Comparison of ENCODE assay signal across 12 cellular contexts in genomic region chr19:38281820-38282566, GRCh38. TPM values are rescaled to one million over a fixed set of nuclear protein-coding genes. Genes with fewer than 3 reads are reported as not detected.
DNase-seq lines count a peak whose midpoint lies in the region; ATAC-seq and TF ChIP-seq lines count a peak whose summit lies in the region.
"Had no signal": no experiment of that assay in that cellular context is flagged by ENCODE, and none has a peak within 500 bp of the region (broad histone marks: within the 10 kb centered on the region; RNA-seq: fewer than 3 reads in every experiment).

No MANE protein-coding gene starts in this region.

- peaks cover 29 to 93% (median 69%) of the 10 kb centered on the region in 6 donors for H3K4me1 ChIP-seq in spleen

- DNase-seq in activated CD8-positive, alpha-beta memory T cell treated with anti-CD3 and anti-CD28 coated beads, Interleukin-2, amount 10 ng/mL, durations not matched to agents 7 days and 5 days, result no peak
- DNase-seq in activated CD8-positive, alpha-beta memory T cell treated with anti-CD3 and anti-CD28 coated beads, Interleukin-2, amount 50 U/mL, for 4 hours, result no peak
- DNase-seq in WTC11 (ENCODE audit: low spot score), result no peak
- DNase-seq in spleen, result no peak
- no peak for DNase-seq in ACHN
- DNase-seq: activated CD4-positive, alpha-beta T cell treated with anti-CD3 and anti-CD28 coated beads, Interleukin-2, amount 50 U/mL, for 1 hour; DMS79; foreskin keratinocyte; MM.1S; NCI-H526 treated with DMSO at 0.1 percent for 48 hours; SJCRH30 had no signal

- H3K36me3 ChIP-seq in spleen, result peaks cover 0 to 47% (median 0%) of the 10 kb centered on the region in 6 donors
- H3K36me3 ChIP-seq: SJCRH30 had no signal

- peak overlapping the region; percentile 20 for H3K27ac Mint-ChIP-seq in activated CD8-positive, alpha-beta memory T cell treated with anti-CD3 and anti-CD28 coated beads, Interleukin-2, amount 10 ng/mL, durations not matched to agents 7 days and 5 days
- H3K27ac Mint-ChIP-seq in WTC11, result peak overlapping the region; percentile 64

- H3K4me1 Mint-ChIP-seq in activated CD8-positive, alpha-beta memory T cell treated with anti-CD3 and anti-CD28 coated beads, Interleukin-2, amount 10 ng/mL, durations not matched to agents 7 days and 5 days, result peaks cover 14% of the 10 kb centered on the region
- H3K4me1 Mint-ChIP-seq in WTC11, result 0 out of 2 replicates have a peak, but pooled peaks cover 4% of the 10 kb centered on the region

- no peaks in the 10 kb centered on the region for H3K36me3 Mint-ChIP-seq in activated CD8-positive, alpha-beta memory T cell treated with anti-CD3 and anti-CD28 coated beads, Interleukin-2, amount 10 ng/mL, durations not matched to agents 7 days and 5 days
- peaks cover 28% of the 10 kb centered on the region for H3K36me3 Mint-ChIP-seq in WTC11

- WGBS in spleen, 5 donors, result 65 to 74% (median 73%) methylated on average over 7 of the region's 7 CpGs

- in situ Hi-C loops in ACHN (cut with HindIII; ENCODE audit: low pct_ligation_motif_present, low pct_unique_long_range_greater_than_20kb, low sequenced_read_pairs), result no loop called here

- CTCF ChIA-PET in activated CD8-positive, alpha-beta memory T cell treated with anti-CD3 and anti-CD28 coated beads, Interleukin-2, amount 10 ng/mL, durations not matched to agents 7 days and 5 days (lab: Charles Lee), result interaction anchor here (1.0 kb wide), 1 partner anchor 80 kb away, joined by 3 read pairs; no protein-coding TSS in a partner anchor
- CTCF ChIA-PET in WTC11 (lab: Charles Lee), result interaction anchor here (1.3 kb wide), 1 partner anchor 38 kb away, joined by 8 read pairs; no protein-coding TSS in a partner anchor

- no peaks in the 10 kb centered on the region for H3K27me3 ChIP-seq in spleen (replicated peaks in 1 of 7)
- H3K27me3 ChIP-seq: foreskin keratinocyte, SJCRH30 had no signal

- H3K4me3 Mint-ChIP-seq in activated CD8-positive, alpha-beta memory T cell treated with anti-CD3 and anti-CD28 coated beads, Interleukin-2, amount 10 ng/mL, durations not matched to agents 7 days and 5 days, result no peak overlapping the region
- no peak overlapping the region for H3K4me3 Mint-ChIP-seq in WTC11

- intact Hi-C loops in spleen (cut with DNase I; ENCODE audit: low total_unique reads), result no loop called here

- peak overlapping the region in 7 of 8 donors; percentile 16 to 82 (median 76) for H3K27ac ChIP-seq in spleen
- H3K27ac ChIP-seq: foreskin keratinocyte, SJCRH30 had no signal

- TF ChIP-seq CTCF in WTC11 (IDR thresholded peaks at IDR 0.05) (no peak), spleen (IDR thresholded peaks at IDR 0.05 in 8 of 11, conservative IDR thresholded peaks at IDR 0.05 in 3 of 11) (no peak)

- no peak for TF ChIP-seq POLR2A in spleen (IDR thresholded peaks at IDR 0.05)

- H3K9me3 ChIP-seq in spleen, result no peaks in the 10 kb centered on the region
- H3K9me3 ChIP-seq: SJCRH30 had no signal

- peak; percentile 23 for ATAC-seq in activated CD8-positive, alpha-beta memory T cell treated with anti-CD3 and anti-CD28 coated beads, Interleukin-2, amount 10 ng/mL, durations not matched to agents 7 days and 5 days
- ATAC-seq in WTC11, result no peak
- ATAC-seq in activated CD4-positive, CD25-positive, alpha-beta regulatory T cell treated with anti-CD3 and anti-CD28 coated beads, Interleukin-2, amount 50 U/mL, for 24 hours, result no peak
- ATAC-seq: foreskin keratinocyte had no signal

- POLR2A ChIA-PET in WTC11 (lab: Charles Lee), result interaction anchor here (1.0 kb wide), 1 partner anchor 81 kb away, joined by 7 read pairs; no protein-coding TSS in a partner anchor

- no peak overlapping the region for H3K4me3 ChIP-seq in spleen
- H3K4me3 ChIP-seq: SJCRH30 had no signal

- H3K9me3 Mint-ChIP-seq in activated CD8-positive, alpha-beta memory T cell treated with anti-CD3 and anti-CD28 coated beads, Interleukin-2, amount 10 ng/mL, durations not matched to agents 7 days and 5 days (ENCODE audit: low read depth), result no peaks in the 10 kb centered on the region
- no peaks in the 10 kb centered on the region for H3K9me3 Mint-ChIP-seq in WTC11

- no peaks in the 10 kb centered on the region for H3K27me3 Mint-ChIP-seq in activated CD8-positive, alpha-beta memory T cell treated with anti-CD3 and anti-CD28 coated beads, Interleukin-2, amount 10 ng/mL, durations not matched to agents 7 days and 5 days
- H3K27me3 Mint-ChIP-seq in WTC11 (ENCODE audit: low read depth), result no peaks in the 10 kb centered on the region

TF ChIP-seq in WTC11, 78 proteins besides CTCF, POLR2A, EP300 and RAD21:
- no peak for TF ChIP-seq IRF2 (CRISPR knock-in tag; IDR thresholded peaks at IDR 0.05; ENCODE audit: borderline replicate concordance, low read depth)
TF ChIP-seq in WTC11: peak in this region for 0.

RNA-seq across cellular contexts. Expression of gene SPINT2, which starts 17.6 kb away (rescaled TPM):
- 10 to 100 TPM in 1 of 2 experiments, 1 to 10 TPM in 1; 9.3 to 15.6 TPM for total RNA-seq in activated CD8-positive, alpha-beta memory T cell treated with anti-CD3 and anti-CD28 coated beads, Interleukin-2, amount 10 ng/mL, durations not matched to agents 7 days and 5 days
- total RNA-seq in WTC11 (2021) (335 to 400 TPM (median 358 TPM) in 3 replicates), spleen (10 to 100 TPM; 41.2 to 87.8 (median 59.5) TPM)
- 10 to 100 TPM; 63.2 to 82.9 (median 65.6) TPM for polyA plus RNA-seq in spleen

RNA-seq across cellular contexts. Expression of gene C19orf33, which starts 22.1 kb away (rescaled TPM):
- total RNA-seq in activated CD8-positive, alpha-beta memory T cell treated with anti-CD3 and anti-CD28 coated beads, Interleukin-2, amount 10 ng/mL, durations not matched to agents 7 days and 5 days, result not detected
- total RNA-seq in WTC11 (2021) (16.1 to 22.3 TPM (median 21.3 TPM) in 3 replicates), spleen (1 to 10 TPM in 5 of 7 donors, not detected in 2; 3.2 to 6.1 (median 4.1) TPM)
- 10 to 100 TPM; 11.0 to 53.6 (median 11.2) TPM for polyA plus RNA-seq in spleen
- total RNA-seq: SJCRH30 had no signal

RNA-seq across cellular contexts. Expression of gene PPP1R14A, which starts 25.8 kb away (rescaled TPM):
- total RNA-seq in activated CD8-positive, alpha-beta memory T cell treated with anti-CD3 and anti-CD28 coated beads, Interleukin-2, amount 10 ng/mL, durations not matched to agents 7 days and 5 days, result not detected
- total RNA-seq in WTC11 (2021) (32.3 to 33.8 TPM (median 33.4 TPM) in 3 replicates), spleen (100 to 1,000 TPM in 2 of 7 donors, 10 to 100 TPM in 5; 26.1 to 102 (median 54.5) TPM)
- polyA plus RNA-seq in spleen, result 100 to 1,000 TPM in 1 of 3 donors, 10 to 100 TPM in 2; 66.7 to 145 (median 97.2) TPM

RNA-seq across cellular contexts. Expression of gene YIF1B, which starts 33.8 kb away (rescaled TPM):
- total RNA-seq in activated CD8-positive, alpha-beta memory T cell treated with anti-CD3 and anti-CD28 coated beads, Interleukin-2, amount 10 ng/mL, durations not matched to agents 7 days and 5 days, result 10 to 100 TPM; 69.7 to 76.7 TPM
- total RNA-seq in WTC11 (2021), result 83.3 to 92.5 TPM (median 90.1 TPM) in 3 replicates
- 10 to 100 TPM; 31.4 to 40.6 (median 38.4) TPM for total RNA-seq in spleen
- 10 to 100 TPM; 41.2 to 56.7 (median 46.6) TPM for polyA plus RNA-seq in spleen

RNA-seq across cellular contexts. Expression of gene KCNK6, which starts 37.7 kb away (rescaled TPM):
- total RNA-seq in activated CD8-positive, alpha-beta memory T cell treated with anti-CD3 and anti-CD28 coated beads, Interleukin-2, amount 10 ng/mL, durations not matched to agents 7 days and 5 days, result 10 to 100 TPM; 10.8 to 13.5 TPM
- total RNA-seq in WTC11 (2021) (12.9 to 18.3 TPM (median 13.2 TPM) in 3 replicates), spleen (10 to 100 TPM; 11.8 to 25.9 (median 17.8) TPM)
- 1 to 10 TPM; 3.8 to 9.3 (median 4.5) TPM for polyA plus RNA-seq in spleen

Comparison
In these comparisons a context has a peak if more than half of its experiments do, and no peak if none do; other contexts are left out.
1. RNA of gene PPP1R14A, which starts 25.8 kb away (total RNA-seq): 26.1 to 102 TPM in spleen and 32.3 to 33.8 TPM in WTC11; not detected in activated CD8-positive, alpha-beta memory T cell treated with anti-CD3 and anti-CD28 coated beads, Interleukin-2, amount 10 ng/mL, durations not matched to agents 7 days and 5 days; every median in the first group is over 10 times any median in the second.